ENCODE assay signal across 24 cellular contexts in genomic region chr9:99876190-99876589, GRCh38. TPM values are rescaled to one million over a fixed set of nuclear protein-coding genes. Genes with fewer than 3 reads are reported as not detected.
DNase-seq lines count a peak whose midpoint lies in the region; ATAC-seq, FAIRE-seq and TF ChIP-seq lines count a peak whose summit lies in the region.
"Had no signal": no experiment of that assay in that cellular context is flagged by ENCODE, and none has a peak within 500 bp of the region (broad histone marks: within the 10 kb centered on the region; RNA-seq: fewer than 3 reads in every experiment).

No MANE protein-coding gene starts in this region.

- no peaks in the 10 kb centered on the region for H3K79me2 ChIP-seq in Karpas-422 (ENCODE audit: low read length)

- ATAC-seq in T-helper 17 cell (peak; percentile 30), T-cell (replicated peaks in 1 of 4) (no peak), pancreas (no peak)
- ATAC-seq: K562, Panc1 had no signal

- H3K4me3 ChIP-seq in Karpas-422 (ENCODE audit: low read length) (no peak overlapping the region), suprapubic skin (no peak overlapping the region), pancreas (no peak overlapping the region)
- H3K4me3 ChIP-seq: HAP-1, K562, MG63 had no signal

- H3K4me3 Mint-ChIP-seq in T-helper 17 cell = no peak overlapping the region
- no peak overlapping the region for H3K4me3 Mint-ChIP-seq in neural crest cell
- H3K4me3 Mint-ChIP-seq in T-cell = no peak overlapping the region
- H3K4me3 Mint-ChIP-seq: HFFc6 had no signal

- H3K4me1 Mint-ChIP-seq in T-helper 17 cell (no peaks in the 10 kb centered on the region), neural crest cell (no peaks in the 10 kb centered on the region), T-cell (no peaks in the 10 kb centered on the region)

- peak; percentile 76 for FAIRE-seq in GM12891 (lab: Jason Lieb, UNC)
- no peak for FAIRE-seq in pancreas (lab: Jason Lieb, UNC)
- FAIRE-seq: HTR-8/SVneo, K562 had no signal

- peaks cover 3% of the 10 kb centered on the region for H3K36me3 Mint-ChIP-seq in T-helper 17 cell (ENCODE audit: low read depth)
- H3K36me3 Mint-ChIP-seq in neural crest cell (ENCODE audit: low read depth) = peaks cover 3% of the 10 kb centered on the region
- H3K36me3 Mint-ChIP-seq in T-cell = no peaks in the 10 kb centered on the region

- no peak for TF ChIP-seq POLR2A in GM12891 (IDR thresholded peaks at IDR 0.05; ENCODE audit: low read depth, low read length)
- TF ChIP-seq POLR2A in suprapubic skin (IDR thresholded peaks at IDR 0.05) = no peak

- H3K9me3 ChIP-seq in Karpas-422 (ENCODE audit: low read length) (no peaks in the 10 kb centered on the region), T-helper 17 cell (ENCODE audit: control insufficient read depth, low read length, poor library complexity, severe bottlenecking) (no peaks in the 10 kb centered on the region), suprapubic skin (no peaks in the 10 kb centered on the region), pancreas (no peaks in the 10 kb centered on the region)
- H3K9me3 ChIP-seq: HAP-1, MG63 had no signal

- no peak overlapping the region for H3K27ac Mint-ChIP-seq in T-helper 17 cell
- H3K27ac Mint-ChIP-seq in neural crest cell (ENCODE audit: unreplicated experiment) = peak overlapping the region; percentile 9
- no peak overlapping the region for H3K27ac Mint-ChIP-seq in T-cell
- H3K27ac Mint-ChIP-seq: HFFc6 had no signal

- no peaks in the 10 kb centered on the region for H3K27me3 Mint-ChIP-seq in T-helper 17 cell
- no peaks in the 10 kb centered on the region for H3K27me3 Mint-ChIP-seq in neural crest cell (ENCODE audit: low read depth)
- peaks cover 0 to 9% of the 10 kb centered on the region in 2 donors for H3K27me3 Mint-ChIP-seq in T-cell

- H3K36me3 ChIP-seq in Karpas-422 (ENCODE audit: insufficient read depth, low read length) = no peaks in the 10 kb centered on the region
- H3K36me3 ChIP-seq in suprapubic skin = no peaks in the 10 kb centered on the region
- no peaks in the 10 kb centered on the region for H3K36me3 ChIP-seq in pancreas
- H3K36me3 ChIP-seq: HAP-1, MG63 had no signal

- H3K27me3 ChIP-seq in Karpas-422 (ENCODE audit: low read length) = no peaks in the 10 kb centered on the region
- no peaks in the 10 kb centered on the region for H3K27me3 ChIP-seq in suprapubic skin
- H3K27me3 ChIP-seq in pancreas = no peaks in the 10 kb centered on the region
- H3K27me3 ChIP-seq: MG63 had no signal

- TF ChIP-seq EP300 in suprapubic skin (IDR thresholded peaks at IDR 0.05) = no peak

- no peaks in the 10 kb centered on the region for H4K20me1 ChIP-seq in Karpas-422 (ENCODE audit: insufficient read depth, low read depth, low read length)

- intact Hi-C loops in pancreas (cut with DNase I) = no loop called here

- CTCF ChIA-PET in T-cell (lab: Charles Lee) = no interaction called here

- peaks cover 10% of the 10 kb centered on the region for H3K4me1 ChIP-seq in Karpas-422 (ENCODE audit: low read length)
- H3K4me1 ChIP-seq in suprapubic skin = no peaks in the 10 kb centered on the region
- no peaks in the 10 kb centered on the region for H3K4me1 ChIP-seq in pancreas
- H3K4me1 ChIP-seq: HAP-1 had no signal

- DNase-seq in GM12891 (ENCODE audit: insufficient read length, low spot score) = no peak
- peak; percentile 78 for DNase-seq in Karpas-422
- no peak for DNase-seq in T-helper 17 cell
- DNase-seq in neural crest cell (ENCODE audit: low read depth, low spot score) = no peak
- no peak for DNase-seq in suprapubic skin (ENCODE audit: low spot score in 2 of 2)
- DNase-seq in T-cell = no peak
- DNase-seq in pancreas = no peak
- DNase-seq in NCI-H2107 (lab: John Stamatoyannopoulos, UW) = no peak
- DNase-seq: DMS153, DND-41, GOT3, HFFc6, MG63, NCI-H1105, NCI-H2029, NCI-H2227 treated with DMSO at 0.1 percent for 48 hours, NCI-H526 treated with DMSO at 0.1 percent for 48 hours, SHP77 had no signal

- no peak overlapping the region for H3K27ac ChIP-seq in Karpas-422 (ENCODE audit: low read length)
- no peak overlapping the region for H3K27ac ChIP-seq in suprapubic skin
- no peak overlapping the region for H3K27ac ChIP-seq in pancreas
- H3K27ac ChIP-seq: C4-2B, RWPE1 had no signal

- TF ChIP-seq CTCF in neural crest cell (conservative IDR thresholded peaks at IDR 0.05) (no peak), suprapubic skin (IDR thresholded peaks at IDR 0.05) (no peak), pancreas (IDR thresholded peaks at IDR 0.05) (no peak)

- POLR2A ChIA-PET in T-cell (lab: Charles Lee) = no interaction called here

- H3K9ac ChIP-seq in Karpas-422 (ENCODE audit: low read length) = no peak overlapping the region

- WGBS in suprapubic skin = 82% methylated on average over 2 of the region's 2 CpGs
- WGBS in pancreas, 2 donors = 98 to 100% methylated on average over 2 of the region's 2 CpGs

- peak overlapping the region; percentile 77; the same call in 1 of the 2 replicates for H2AFZ ChIP-seq in Karpas-422 (ENCODE audit: low read length)

- H3K9me3 Mint-ChIP-seq in neural crest cell = peaks cover 3% of the 10 kb centered on the region
- no peaks in the 10 kb centered on the region for H3K9me3 Mint-ChIP-seq in T-cell
- H3K9me3 Mint-ChIP-seq: HFFc6 had no signal

- no peaks in the 10 kb centered on the region for H3K9me2 ChIP-seq in Karpas-422 (replicated peaks; ENCODE audit: insufficient read depth, low read length)

- H3K4me2 ChIP-seq in Karpas-422 (ENCODE audit: low read depth, low read length, poor library complexity, severe bottlenecking) = peak overlapping the region; percentile 30

TF ChIP-seq in GM12891, 5 proteins besides CTCF, POLR2A, EP300 and RAD21:
- TF ChIP-seq POU2F2 (IDR thresholded peaks at IDR 0.05; ENCODE audit: low read depth, low read length) (no peak), PAX5 (IDR thresholded peaks at IDR 0.05; ENCODE audit: insufficient read depth, low read length, severe bottlenecking) (no peak), SPI1 (IDR thresholded peaks at IDR 0.05; ENCODE audit: low read depth, low read length) (peak; percentile 56)

RNA-seq across cellular contexts. Expression of gene STX17, which starts 30.3 kb away (rescaled TPM):
- 10.5 TPM for polyA plus RNA-seq in GM12891 (2012; ENCODE audit: low read depth, missing spikeins)
- total RNA-seq in Karpas-422 (2014; rRNA removed; shearing (Covaris generic); ENCODE audit: low replicate concordance) = 16.4 and 21.4 TPM in 2 replicates
- total RNA-seq in T-helper 17 cell = 10 to 100 TPM; 27.1 to 33.2 TPM
- total RNA-seq in neural crest cell = 24.3 and 25.2 TPM in 2 replicates
- 10 to 100 TPM; 34.6 to 66.9 (median 43.3) TPM for total RNA-seq in suprapubic skin
- 10 to 100 TPM; 33.5 to 47.5 (median 35.9) TPM for total RNA-seq in T-cell
- 10 to 100 TPM; 20.9 to 27.9 (median 22.1) TPM for total RNA-seq in pancreas
- polyA plus RNA-seq in pancreas = 1 to 10 TPM; 4.0 to 7.3 TPM

RNA-seq across cellular contexts. Expression of gene NR4A3, which starts 54.5 kb away (rescaled TPM):
- 3.3 TPM for polyA plus RNA-seq in GM12891 (2012; ENCODE audit: low read depth, missing spikeins)
- 0.18 and 0.45 TPM in 2 replicates for total RNA-seq in Karpas-422 (2014; rRNA removed; shearing (Covaris generic); ENCODE audit: low replicate concordance)
- total RNA-seq in T-helper 17 cell (10 to 100 TPM; 48.2 to 51.3 TPM), neural crest cell (0.91 and 0.93 TPM in 2 replicates), suprapubic skin (1 to 10 TPM in 3 of 4 donors, under 1 TPM in 1; 0.64 to 5.9 (median 2.9) TPM), T-cell (10 to 100 TPM in 2 of 5 donors, 1 to 10 TPM in 3; 1.3 to 45.0 (median 1.8) TPM), pancreas (1 to 10 TPM in 4 of 6 donors, under 1 TPM in 2; 0.41 to 3.1 (median 1.1) TPM)
- 1 to 10 TPM; 1.9 to 3.8 TPM for polyA plus RNA-seq in pancreas
- polyA plus RNA-seq: K562 had no signal
